ENCODE assay signal across 36 cellular contexts in genomic region chr7:4438723-4439245, GRCh38.
"Had no signal": no experiment of that assay in that cellular context is flagged by ENCODE, and none has a peak within 500 bp of the region (broad histone marks: within the 10 kb centered on the region; RNA-seq: fewer than 3 reads in every experiment).

No MANE protein-coding gene starts in this region.

- H3K36me3 ChIP-seq: adrenal gland, brain microvascular endothelial cell, breast epithelium had no signal

- FAIRE-seq: astrocyte, TTC549 had no signal

- H3K4me1 Mint-ChIP-seq: activated B cell treated with CpG ODN at 0.5 μM for 24 hours; activated CD4-positive, alpha-beta T cell treated with anti-CD3 and anti-CD28 coated beads, Interleukin-2, amount 10 ng/mL, durations not matched to agents 24 days and 14 days; activated naive CD8-positive, alpha-beta T cell treated with anti-CD3 and anti-CD28 coated beads for 36 hours; activated T-helper 17 cell treated with anti-CD3 and anti-CD28 coated beads, Interleukin-2, amount 50 U/mL, for 72 hours had no signal

- H3K27ac ChIP-seq: adrenal gland, body of pancreas, brain microvascular endothelial cell, breast epithelium had no signal

- H3K36me3 Mint-ChIP-seq: activated CD4-positive, alpha-beta memory T cell treated with anti-CD3 and anti-CD28 coated beads for 36 hours; activated naive CD4-positive, alpha-beta T cell treated with anti-CD3 and anti-CD28 coated beads, Interleukin-2, amount 50 U/mL, for 72 hours; activated naive CD8-positive, alpha-beta T cell treated with anti-CD3 and anti-CD28 coated beads for 36 hours had no signal

- H3K27me3 ChIP-seq: adrenal gland, body of pancreas, brain microvascular endothelial cell, breast epithelium had no signal

- H3K4me1 ChIP-seq: adrenal gland, breast epithelium had no signal

- DNase-seq: activated B cell treated with CpG ODN at 0.5 μM for 24 hours; activated CD4-positive, alpha-beta memory T cell treated with anti-CD3 and anti-CD28 coated beads for 36 hours; activated CD4-positive, alpha-beta T cell treated with anti-CD3 and anti-CD28 coated beads for 4 hours; activated CD4-positive, alpha-beta T cell treated with anti-CD3 and anti-CD28 coated beads, Interleukin-2, amount 10 ng/mL, durations not matched to agents 24 days and 14 days; activated CD4-positive, alpha-beta T cell treated with anti-CD3 and anti-CD28 coated beads, Interleukin-2, amount 50 U/mL, for 1 hour; activated CD4-positive, alpha-beta T cell treated with anti-CD3 and anti-CD28 coated beads, Interleukin-2, amount 50 U/mL, for 4 hours; activated CD4-positive, CD25-positive, alpha-beta regulatory T cell treated with anti-CD3 and anti-CD28 coated beads, Interleukin-2, amount 50 U/mL, for 72 hours; activated CD8-positive, alpha-beta memory T cell treated with anti-CD3 and anti-CD28 coated beads, Interleukin-2, amount 50 U/mL, for 4 hours; activated CD8-positive, alpha-beta T cell treated with anti-CD3 and anti-CD28 coated beads for 36 hours; activated effector memory CD4-positive, alpha-beta T cell treated with anti-CD3 and anti-CD28 coated beads, Interleukin-2, amount 50 U/mL, for 16 hours; activated gamma-delta T cell treated with Interleukin-2 at 50 U/mL for 16 hours; activated naive CD4-positive, alpha-beta T cell; activated naive CD4-positive, alpha-beta T cell treated with anti-CD3 and anti-CD28 coated beads for 36 hours; activated naive CD4-positive, alpha-beta T cell treated with anti-CD3 and anti-CD28 coated beads, Interleukin-2, amount 50 U/mL, for 16 hours; activated naive CD8-positive, alpha-beta T cell treated with anti-CD3 and anti-CD28 coated beads for 36 hours; activated T-cell treated with anti-CD3 and anti-CD28 coated beads for 4 hours; activated T-cell treated with anti-CD3 and anti-CD28 coated beads, Interleukin-2, amount 50 U/mL, for 1 hour; activated T-cell treated with anti-CD3 and anti-CD28 coated beads, Interleukin-2, amount 50 U/mL, for 4 hours; activated T-cell treated with anti-CD3 and anti-CD28 coated beads, Interleukin-2, amount 50 U/mL, for 72 hours; adrenal gland; amniotic stem cell; aorta; body of pancreas; brain microvascular endothelial cell; central memory CD4-positive, alpha-beta T cell; T-helper 1 cell; T-helper 2 cell; T-helper 9 cell had no signal

- H3K27ac Mint-ChIP-seq: activated B cell treated with CpG ODN at 0.5 μM for 24 hours; activated CD4-positive, alpha-beta memory T cell treated with anti-CD3 and anti-CD28 coated beads for 36 hours; activated CD4-positive, alpha-beta T cell treated with anti-CD3 and anti-CD28 coated beads, Interleukin-2, amount 10 ng/mL, durations not matched to agents 24 days and 14 days; activated CD8-positive, alpha-beta T cell treated with anti-CD3 and anti-CD28 coated beads for 36 hours; activated naive CD4-positive, alpha-beta T cell treated with anti-CD3 and anti-CD28 coated beads for 36 hours; activated naive CD4-positive, alpha-beta T cell treated with anti-CD3 and anti-CD28 coated beads, Interleukin-2, amount 50 U/mL, for 72 hours; activated naive CD8-positive, alpha-beta T cell treated with anti-CD3 and anti-CD28 coated beads for 36 hours; activated T-cell treated with anti-CD3 and anti-CD28 coated beads, Interleukin-2, amount 50 U/mL, for 72 hours; activated T-helper 1 cell treated with anti-CD3 and anti-CD28 coated beads, Interleukin-12 subunit alpha, Interleukin-12 subunit beta, Interleukin-2, Interleukin-4 antibody, amounts not matched to agents 30 ng/mL and 10 ng/mL and 1 ng/mL, durations not matched to agents 14 hours and 24 hours and 36 hours; activated T-helper 17 cell treated with anti-CD3 and anti-CD28 coated beads, Interleukin-2, amount 50 U/mL, for 72 hours; T-helper 1 cell treated with Interleukin-12 subunit alpha and Interleukin-12 subunit beta and Interleukin-4 antibody, amounts not matched to agents 30 μg/mL and 1 μg/mL, for 36 hours; T-helper 2 cell treated with Interferon-gamma antibody and Interleukin-4, amounts not matched to agents 5 μg/mL and 100 μg/mL, for 36 hours had no signal

- ATAC-seq: activated CD8-positive, alpha-beta T cell treated with anti-CD3 and anti-CD28 coated beads for 36 hours; activated naive CD4-positive, alpha-beta T cell treated with anti-CD3 and anti-CD28 coated beads, Interleukin-2, amount 50 U/mL, for 72 hours; activated T-cell treated with anti-CD3 and anti-CD28 coated beads, Interleukin-2, amount 50 U/mL, for 4 hours; activated T-cell treated with anti-CD3 and anti-CD28 coated beads, Interleukin-2, amount 50 U/mL, for 72 hours; activated T-helper 17 cell treated with anti-CD3 and anti-CD28 coated beads, Interleukin-2, amount 50 U/mL, for 72 hours; body of pancreas had no signal

- H3K9me3 ChIP-seq: adrenal gland, body of pancreas, breast epithelium had no signal

- H3K9me3 Mint-ChIP-seq: activated B cell treated with CpG ODN at 0.5 μM for 24 hours; activated CD4-positive, alpha-beta memory T cell treated with anti-CD3 and anti-CD28 coated beads for 36 hours; activated CD8-positive, alpha-beta T cell treated with anti-CD3 and anti-CD28 coated beads for 36 hours; activated naive CD4-positive, alpha-beta T cell treated with anti-CD3 and anti-CD28 coated beads for 36 hours; activated naive CD4-positive, alpha-beta T cell treated with anti-CD3 and anti-CD28 coated beads, Interleukin-2, amount 50 U/mL, for 72 hours; activated naive CD8-positive, alpha-beta T cell treated with anti-CD3 and anti-CD28 coated beads for 36 hours; activated T-cell treated with anti-CD3 and anti-CD28 coated beads, Interleukin-2, amount 50 U/mL, for 4 hours; activated T-helper 17 cell treated with anti-CD3 and anti-CD28 coated beads, Interleukin-2, amount 50 U/mL, for 72 hours had no signal

- H3K4me3 Mint-ChIP-seq: activated B cell treated with CpG ODN at 0.5 μM for 24 hours; activated CD4-positive, alpha-beta memory T cell treated with anti-CD3 and anti-CD28 coated beads for 36 hours; activated CD4-positive, alpha-beta T cell treated with anti-CD3 and anti-CD28 coated beads, Interleukin-2, amount 10 ng/mL, durations not matched to agents 24 days and 14 days; activated CD8-positive, alpha-beta T cell treated with anti-CD3 and anti-CD28 coated beads for 36 hours; activated naive CD4-positive, alpha-beta T cell treated with anti-CD3 and anti-CD28 coated beads for 36 hours; activated naive CD8-positive, alpha-beta T cell treated with anti-CD3 and anti-CD28 coated beads for 36 hours; activated T-cell treated with anti-CD3 and anti-CD28 coated beads, Interleukin-2, amount 50 U/mL, for 4 hours; activated T-cell treated with anti-CD3 and anti-CD28 coated beads, Interleukin-2, amount 50 U/mL, for 72 hours; activated T-helper 1 cell treated with anti-CD3 and anti-CD28 coated beads, Interleukin-12 subunit alpha, Interleukin-12 subunit beta, Interleukin-2, Interleukin-4 antibody, amounts not matched to agents 30 ng/mL and 10 ng/mL and 1 ng/mL, durations not matched to agents 14 hours and 24 hours and 36 hours; activated T-helper 17 cell treated with anti-CD3 and anti-CD28 coated beads, Interleukin-2, amount 50 U/mL, for 72 hours; T-helper 1 cell treated with Interleukin-12 subunit alpha and Interleukin-12 subunit beta and Interleukin-4 antibody, amounts not matched to agents 30 μg/mL and 1 μg/mL, for 36 hours; T-helper 2 cell treated with Interferon-gamma antibody and Interleukin-4, amounts not matched to agents 5 μg/mL and 100 μg/mL, for 36 hours had no signal

- H3K4me3 ChIP-seq: adrenal gland, body of pancreas, breast epithelium had no signal

- H3K27me3 Mint-ChIP-seq: activated B cell treated with CpG ODN at 0.5 μM for 24 hours; activated CD4-positive, alpha-beta T cell treated with anti-CD3 and anti-CD28 coated beads, Interleukin-2, amount 10 ng/mL, durations not matched to agents 24 days and 14 days had no signal
